Comparison of ENCODE assay signal across 27 cellular contexts in the genomic region with DNA sequence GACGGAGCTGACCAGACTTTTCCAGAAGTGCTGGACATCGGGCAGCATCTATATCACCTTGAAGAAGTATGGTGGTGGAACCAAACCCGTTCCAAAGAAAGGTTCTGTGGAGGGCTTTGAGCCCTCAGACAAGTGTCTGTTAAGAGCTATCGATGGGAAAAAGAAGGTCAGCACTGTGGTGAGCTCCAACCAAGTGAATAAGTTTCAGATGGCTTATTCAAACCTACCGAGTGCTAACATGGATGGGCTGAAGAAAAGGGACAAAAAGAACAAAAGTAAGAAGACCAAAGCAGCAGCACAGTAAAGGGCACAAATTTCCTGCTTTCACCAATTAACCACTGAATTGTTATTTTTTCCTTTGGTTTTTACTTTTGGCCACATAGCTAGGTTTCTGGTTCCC. TPM values are rescaled to one million over a fixed set of nuclear protein-coding genes. Genes with fewer than 3 reads are reported as not detected.
DNase-seq lines count a peak whose midpoint lies in the region; ATAC-seq, FAIRE-seq and TF ChIP-seq lines count a peak whose summit lies in the region.
"Had no signal": no experiment of that assay in that cellular context is flagged by ENCODE, and none has a peak within 500 bp of the region (broad histone marks: within the 10 kb centered on the region; RNA-seq: fewer than 3 reads in every experiment).

No MANE protein-coding gene starts in this region.

- H3K9me3 Mint-ChIP-seq in CD4-positive, alpha-beta T cell: no peaks in the 10 kb centered on the region
- H3K9me3 Mint-ChIP-seq in activated T-helper 2 cell treated with anti-CD3 and anti-CD28 coated beads, Interferon-gamma antibody, Interleukin-2, Interleukin-4, amounts not matched to agents 10 μg/mL and 5 μg/mL and 100 μg/mL, durations not matched to agents 14 hours and 24 hours and 36 hours: no peaks in the 10 kb centered on the region
- H3K9me3 Mint-ChIP-seq in neural progenitor cell (no peaks in the 10 kb centered on the region), osteocyte (ENCODE audit: unreplicated experiment) (no peaks in the 10 kb centered on the region)
- H3K9me3 Mint-ChIP-seq: T-helper 1 cell treated with Interleukin-12 subunit alpha and Interleukin-12 subunit beta and Interleukin-4 antibody, amounts not matched to agents 30 μg/mL and 1 μg/mL, for 36 hours; type B pancreatic cell had no signal

- H3K4me3 ChIP-seq in neural progenitor cell: no peak overlapping the region
- H3K4me3 ChIP-seq: BLaER1 treated with 17β-estradiol and CSF1 and Interleukin-3, amounts not matched to agents 10 nM and 100 nM; left ventricle myocardium inferior; psoas muscle had no signal

- peak overlapping the region; percentile 49 for H3K27ac Mint-ChIP-seq in CD4-positive, alpha-beta T cell
- peak overlapping the region; percentile 62 for H3K27ac Mint-ChIP-seq in activated T-helper 2 cell treated with anti-CD3 and anti-CD28 coated beads, Interferon-gamma antibody, Interleukin-2, Interleukin-4, amounts not matched to agents 10 μg/mL and 5 μg/mL and 100 μg/mL, durations not matched to agents 14 hours and 24 hours and 36 hours
- H3K27ac Mint-ChIP-seq in neural progenitor cell: no peak overlapping the region
- no peak overlapping the region for H3K27ac Mint-ChIP-seq in osteocyte (ENCODE audit: unreplicated experiment)
- H3K27ac Mint-ChIP-seq: T-helper 1 cell treated with Interleukin-12 subunit alpha and Interleukin-12 subunit beta and Interleukin-4 antibody, amounts not matched to agents 30 μg/mL and 1 μg/mL, for 36 hours; type B pancreatic cell had no signal

- no peak overlapping the region for H3K27ac ChIP-seq in CD4-positive, alpha-beta T cell (ENCODE audit: low read depth, low read length)
- no peak overlapping the region for H3K27ac ChIP-seq in neural progenitor cell
- H3K27ac ChIP-seq: BLaER1 treated with 17β-estradiol and CSF1 and Interleukin-3, amounts not matched to agents 10 nM and 100 nM; left ventricle myocardium inferior; psoas muscle had no signal

- CTCF ChIA-PET in CD4-positive, alpha-beta T cell (lab: Charles Lee): interaction anchor here (1.0 to 1.7 kb wide), 3 partner anchors 8 to 88 kb away, joined by 3 read pairs; partner anchors contain the start of gene SLC35B1

- H4K20me1 ChIP-seq in neural progenitor cell (ENCODE audit: low read depth): peaks cover 60% of the 10 kb centered on the region

- no peaks in the 10 kb centered on the region for H3K27me3 Mint-ChIP-seq in CD4-positive, alpha-beta T cell
- H3K27me3 Mint-ChIP-seq in activated T-helper 2 cell treated with anti-CD3 and anti-CD28 coated beads, Interferon-gamma antibody, Interleukin-2, Interleukin-4, amounts not matched to agents 10 μg/mL and 5 μg/mL and 100 μg/mL, durations not matched to agents 14 hours and 24 hours and 36 hours (ENCODE audit: low read depth): no peaks in the 10 kb centered on the region
- H3K27me3 Mint-ChIP-seq in neural progenitor cell (ENCODE audit: insufficient read depth, low read depth) (peaks cover 6% of the 10 kb centered on the region), osteocyte (ENCODE audit: unreplicated experiment) (no peaks in the 10 kb centered on the region)
- H3K27me3 Mint-ChIP-seq: type B pancreatic cell had no signal

- H3K79me2 ChIP-seq in neural progenitor cell (ENCODE audit: low read depth): peaks cover 85% of the 10 kb centered on the region

- DNase-seq in CD4-positive, alpha-beta T cell: no peak
- DNase-seq in HTR-8/SVneo (ENCODE audit: insufficient read length, low spot score) (no peak), neural progenitor cell (ENCODE audit: low spot score) (no peak), HuH-7 (ENCODE audit: low spot score) (no peak), C1 segment of cervical spinal cord (lab: John Stamatoyannopoulos, UW) (no peak), osteocyte (ENCODE audit: extremely low spot score, unreplicated experiment) (no peak)
- DNase-seq in activated T-helper 2 cell treated with anti-CD3 and anti-CD28 coated beads, Interferon-gamma antibody, Interleukin-2, Interleukin-4, amounts not matched to agents 10 μg/mL and 5 μg/mL and 100 μg/mL, durations not matched to agents 14 hours and 24 hours and 36 hours (ENCODE audit: low spot score): no peak
- DNase-seq: activated CD4-positive, CD25-positive, alpha-beta regulatory T cell treated with anti-CD3 and anti-CD28 coated beads, Interleukin-2, amount 50 U/mL, for 72 hours; activated effector memory CD4-positive, alpha-beta T cell treated with Interleukin-2 at 50 U/mL for 16 hours; cerebellar nuclear complex; KBM-7; left ventricle myocardium inferior; mesendoderm; NCI-H1436; NCI-H446 treated with DMSO at 0.1 percent for 48 hours; NCI-H82; psoas muscle; RPMI8226 had no signal

- peaks cover 76% of the 10 kb centered on the region for H3K4me1 Mint-ChIP-seq in CD4-positive, alpha-beta T cell (ENCODE audit: low read depth)
- H3K4me1 Mint-ChIP-seq in activated T-helper 2 cell treated with anti-CD3 and anti-CD28 coated beads, Interferon-gamma antibody, Interleukin-2, Interleukin-4, amounts not matched to agents 10 μg/mL and 5 μg/mL and 100 μg/mL, durations not matched to agents 14 hours and 24 hours and 36 hours (ENCODE audit: low read depth): peaks cover 25% of the 10 kb centered on the region
- H3K4me1 Mint-ChIP-seq in neural progenitor cell (no peaks in the 10 kb centered on the region), osteocyte (ENCODE audit: unreplicated experiment) (peaks cover 18% of the 10 kb centered on the region)

- peak overlapping the region; percentile 32 for H3K9ac ChIP-seq in neural progenitor cell
- H3K9ac ChIP-seq: BLaER1 treated with 17β-estradiol and CSF1 and Interleukin-3, amounts not matched to agents 10 nM and 100 nM had no signal

- FAIRE-seq in HTR-8/SVneo (lab: Jason Lieb, UNC): peak; percentile 23
- FAIRE-seq: endothelial cell of umbilical vein, islet of Langerhans had no signal

- H3K4me3 Mint-ChIP-seq in CD4-positive, alpha-beta T cell: no peak overlapping the region
- H3K4me3 Mint-ChIP-seq in activated T-helper 2 cell treated with anti-CD3 and anti-CD28 coated beads, Interferon-gamma antibody, Interleukin-2, Interleukin-4, amounts not matched to agents 10 μg/mL and 5 μg/mL and 100 μg/mL, durations not matched to agents 14 hours and 24 hours and 36 hours (ENCODE audit: low read depth): no peak overlapping the region
- H3K4me3 Mint-ChIP-seq in neural progenitor cell (no peak overlapping the region), osteocyte (ENCODE audit: unreplicated experiment) (no peak overlapping the region)
- H3K4me3 Mint-ChIP-seq: T-helper 1 cell treated with Interleukin-12 subunit alpha and Interleukin-12 subunit beta and Interleukin-4 antibody, amounts not matched to agents 30 μg/mL and 1 μg/mL, for 36 hours; type B pancreatic cell had no signal

- intact Hi-C loops in CD4-positive, alpha-beta T cell (cut with DNase I, micrococcal nuclease): no loop called here
- intact Hi-C loops in activated T-helper 2 cell treated with anti-CD3 and anti-CD28 coated beads, Interferon-gamma antibody, Interleukin-2, Interleukin-4, amounts not matched to agents 10 μg/mL and 5 μg/mL and 100 μg/mL, durations not matched to agents 14 hours and 24 hours and 36 hours (cut with micrococcal nuclease): no loop called here

- peaks cover 11% of the 10 kb centered on the region for H3K36me3 ChIP-seq in neural progenitor cell

- no peak for TF ChIP-seq CTCF in CD4-positive, alpha-beta T cell (IDR thresholded peaks at IDR 0.05)
- no peak for TF ChIP-seq CTCF in neural progenitor cell (IDR thresholded peaks at IDR 0.05)
- TF ChIP-seq CTCF in osteocyte (IDR thresholded peaks at IDR 0.05): no peak

- no peak overlapping the region for H2AFZ ChIP-seq in neural progenitor cell (replicated peaks)

- no peak overlapping the region for H3K4me2 ChIP-seq in neural progenitor cell
- H3K4me2 ChIP-seq: BLaER1 treated with 17β-estradiol and CSF1 and Interleukin-3, amounts not matched to agents 10 nM and 100 nM had no signal

- ATAC-seq in CD4-positive, alpha-beta T cell (ENCODE audit: poor library complexity): no peak
- ATAC-seq in HG02870 (IDR thresholded peaks at IDR 0.05; ENCODE audit: unreplicated experiment): no peak
- ATAC-seq: psoas muscle had no signal

- H3K36me3 Mint-ChIP-seq in CD4-positive, alpha-beta T cell (ENCODE audit: low read depth): peaks cover 97% of the 10 kb centered on the region
- peaks cover 75% of the 10 kb centered on the region for H3K36me3 Mint-ChIP-seq in activated T-helper 2 cell treated with anti-CD3 and anti-CD28 coated beads, Interferon-gamma antibody, Interleukin-2, Interleukin-4, amounts not matched to agents 10 μg/mL and 5 μg/mL and 100 μg/mL, durations not matched to agents 14 hours and 24 hours and 36 hours (ENCODE audit: low read depth)
- H3K36me3 Mint-ChIP-seq in neural progenitor cell: peaks cover 27% of the 10 kb centered on the region
- H3K36me3 Mint-ChIP-seq in osteocyte (ENCODE audit: unreplicated experiment): peaks cover 37% of the 10 kb centered on the region

- H3K9me3 ChIP-seq in CD4-positive, alpha-beta T cell (ENCODE audit: control insufficient read depth, low read length): no peaks in the 10 kb centered on the region
- H3K9me3 ChIP-seq in neural progenitor cell (ENCODE audit: low read depth): no peaks in the 10 kb centered on the region
- H3K9me3 ChIP-seq: left ventricle myocardium inferior, psoas muscle had no signal

- no peaks in the 10 kb centered on the region for H3K27me3 ChIP-seq in CD4-positive, alpha-beta T cell (ENCODE audit: control insufficient read depth, insufficient read depth, low read length)
- no peaks in the 10 kb centered on the region for H3K27me3 ChIP-seq in neural progenitor cell
- H3K27me3 ChIP-seq: BLaER1 treated with 17β-estradiol and CSF1 and Interleukin-3, amounts not matched to agents 10 nM and 100 nM had no signal

- POLR2A ChIA-PET in CD4-positive, alpha-beta T cell (lab: Charles Lee): interaction anchor here (1.0 to 1.7 kb wide), 3 partner anchors 23 to 86 kb away, joined by 3 to 6 read pairs (median 3); no protein-coding TSS in a partner anchor

- no peaks in the 10 kb centered on the region for H3K4me1 ChIP-seq in neural progenitor cell

- no peaks in the 10 kb centered on the region for H3F3A ChIP-seq in neural progenitor cell (ENCODE audit: low read depth)

RNA-seq across cellular contexts. Expression of gene KAT7, which starts 6.9 kb away (rescaled TPM):
- total RNA-seq in CD4-positive, alpha-beta T cell: 100 to 1,000 TPM; 178 to 187 TPM
- total RNA-seq in activated T-helper 2 cell treated with anti-CD3 and anti-CD28 coated beads, Interferon-gamma antibody, Interleukin-2, Interleukin-4, amounts not matched to agents 10 μg/mL and 5 μg/mL and 100 μg/mL, durations not matched to agents 14 hours and 24 hours and 36 hours: 62.1 and 65.0 TPM in 2 replicates
- total RNA-seq in neural progenitor cell (ENCODE audit: low replicate concordance) (125 and 139 TPM in 2 replicates), osteocyte (50.5 and 58.0 TPM in 2 replicates)

RNA-seq across cellular contexts. Expression of gene FAM117A, which starts 31.4 kb away (rescaled TPM):
- total RNA-seq in CD4-positive, alpha-beta T cell: 10 to 100 TPM; 23.2 to 26.5 TPM
- 12.2 and 15.8 TPM in 2 replicates for total RNA-seq in activated T-helper 2 cell treated with anti-CD3 and anti-CD28 coated beads, Interferon-gamma antibody, Interleukin-2, Interleukin-4, amounts not matched to agents 10 μg/mL and 5 μg/mL and 100 μg/mL, durations not matched to agents 14 hours and 24 hours and 36 hours
- total RNA-seq in neural progenitor cell (ENCODE audit: low replicate concordance) (14.6 and 29.5 TPM in 2 replicates), osteocyte (2.7 TPM in 2 replicates)

RNA-seq across cellular contexts. Expression of gene TAC4, which starts 52.5 kb away (rescaled TPM):
- total RNA-seq in CD4-positive, alpha-beta T cell: not detected
- not detected in 2 replicates for total RNA-seq in activated T-helper 2 cell treated with anti-CD3 and anti-CD28 coated beads, Interferon-gamma antibody, Interleukin-2, Interleukin-4, amounts not matched to agents 10 μg/mL and 5 μg/mL and 100 μg/mL, durations not matched to agents 14 hours and 24 hours and 36 hours
- total RNA-seq in neural progenitor cell (ENCODE audit: low replicate concordance) (not detected in 2 replicates), osteocyte (not detected in 2 replicates)
- total RNA-seq: dermis microvascular lymphatic vessel endothelial cell, endothelial cell of umbilical vein, fibroblast of lung, HT1080, psoas muscle had no signal

Comparison
In these comparisons a context has a peak if more than half of its experiments do, and no peak if none do; other contexts are left out.
1. H3K27ac Mint-ChIP-seq: peak in CD4-positive, alpha-beta T cell (single experiment) and activated T-helper 2 cell treated with anti-CD3 and anti-CD28 coated beads, Interferon-gamma antibody, Interleukin-2, Interleukin-4, amounts not matched to agents 10 μg/mL and 5 μg/mL and 100 μg/mL, durations not matched to agents 14 hours and 24 hours and 36 hours (single experiment); none in neural progenitor cell (single experiment) and osteocyte (single experiment).